In genomic region chr21:37130971-37131370, GRCh38 we compare ENCODE assay signal across 27 cellular contexts.
DNase-seq lines count a peak whose midpoint lies in the region; ATAC-seq, FAIRE-seq and TF ChIP-seq lines count a peak whose summit lies in the region.
"Had no signal": no experiment of that assay in that cellular context is flagged by ENCODE, and none has a peak within 500 bp of the region (broad histone marks: within the 10 kb centered on the region; RNA-seq: fewer than 3 reads in every experiment).

No MANE protein-coding gene starts in this region.

- peaks cover 8% of the 10 kb centered on the region for H3K4me1 ChIP-seq in RWPE2 (ENCODE audit: insufficient read depth, poor library complexity, severe bottlenecking)
- H3K4me1 ChIP-seq: SJCRH30 had no signal

- no peak overlapping the region for H3K4me3 ChIP-seq in RWPE2 (ENCODE audit: severe bottlenecking)
- no peak overlapping the region for H3K4me3 ChIP-seq in epithelial cell of esophagus (ENCODE audit: low read length)
- H3K4me3 ChIP-seq: GM12878, lung, SJCRH30 had no signal

- H3K9me3 ChIP-seq in RWPE2 (ENCODE audit: severe bottlenecking): no peaks in the 10 kb centered on the region
- H3K9me3 ChIP-seq: SJCRH30 had no signal

- ATAC-seq in RWPE2 (ENCODE audit: low read depth) (peak; percentile 95), HG03439 (IDR thresholded peaks at IDR 0.05; ENCODE audit: unreplicated experiment) (no peak)
- ATAC-seq: activated naive CD4-positive, alpha-beta T cell treated with anti-CD3 and anti-CD28 coated beads, Interleukin-2, amount 50 U/mL, for 72 hours; GM12878; HepG2; stimulated activated memory B cell treated with anti-CD40 and anti-IgM and Interleukin-4, amounts not matched to agents 10 μg/mL and 1 μg/mL and 100 μg/mL, for 72 hours had no signal

- TF ChIP-seq CTCF in RWPE2 (IDR thresholded peaks at IDR 0.05; ENCODE audit: poor library complexity, severe bottlenecking) (no peak), epithelial cell of esophagus (IDR thresholded peaks at IDR 0.05; ENCODE audit: insufficient read depth, low read depth, low read length, missing control alignments) (no peak)

- H3K36me3 ChIP-seq in RWPE2 (ENCODE audit: low read depth): peaks cover 82% of the 10 kb centered on the region

- TF ChIP-seq POLR2A in H54 (IDR thresholded peaks at IDR 0.05; ENCODE audit: low read depth, low read length): no peak

- DNase-seq in H54 (ENCODE audit: insufficient read length, low spot score) (peak; percentile 19), RWPE2 (ENCODE audit: low spot score) (no peak), epithelial cell of esophagus (ENCODE audit: low read depth) (peak; percentile 64), AG08396 (ENCODE audit: low spot score) (no peak), T1000 (lab: John Stamatoyannopoulos, UW) (no peak), DMS 273 (lab: John Stamatoyannopoulos, UW; ENCODE audit: unreplicated experiment) (no peak)
- DNase-seq: activated CD4-positive, alpha-beta T cell treated with anti-CD3 and anti-CD28 coated beads for 48 hours; activated CD8-positive, alpha-beta memory T cell treated with anti-CD3 and anti-CD28 coated beads for 24 hours; activated effector memory CD4-positive, alpha-beta T cell treated with Interleukin-2 at 50 U/mL for 16 hours; caudate nucleus; cortex of kidney; effector memory CD4-positive, alpha-beta T cell; erythroblast; foreskin melanocyte; H9; NCI-H1092; NCI-H1694; SJCRH30; substantia nigra; trophoblast cell had no signal

- no peak for FAIRE-seq in H54 (lab: Jason Lieb, UNC)
- FAIRE-seq: D721Med, GM12878, HepG2 had no signal

- no peaks in the 10 kb centered on the region for H3K27me3 ChIP-seq in RWPE2 (ENCODE audit: insufficient read depth, poor library complexity, severe bottlenecking)
- H3K27me3 ChIP-seq: SJCRH30 had no signal

- H3K27ac ChIP-seq in RWPE2 (ENCODE audit: poor library complexity, severe bottlenecking): no peak overlapping the region
- H3K27ac ChIP-seq: SJCRH30 had no signal

Comparison
In these comparisons a context has a peak if more than half of its experiments do, and no peak if none do; other contexts are left out.
1. DNase-seq: peak in H54 (single experiment) and epithelial cell of esophagus (single experiment); none in RWPE2 (single experiment), AG08396 (single experiment), T1000 (single experiment) and DMS 273 (single experiment).